Comparison of ENCODE assay signal across 1 cellular context in genomic region chr4:74364649-74365491, GRCh38.
TF ChIP-seq lines count a peak whose summit lies in the region.

Gene EREG (plus strand): TSS chr4:74365145. CDS start chr4:74365309, 164 bp downstream.

TF ChIP-seq in HepG2, 621 proteins besides CTCF, POLR2A, EP300 and RAD21 (continued from another document):
- TF ChIP-seq CENPBD1 (CRISPR knock-in tag; IDR thresholded peaks at IDR 0.05; ENCODE audit: borderline replicate concordance, low read depth) (no peak), ZNF329 (CRISPR knock-in tag; IDR thresholded peaks at IDR 0.05; ENCODE audit: low read depth) (no peak), RXRB (CRISPR knock-in tag; IDR thresholded peaks at IDR 0.05; ENCODE audit: borderline replicate concordance) (no peak), ZNF263 (CRISPR knock-in tag; IDR thresholded peaks at IDR 0.05) (peak; percentile 89), ZNF563 (CRISPR knock-in tag; IDR thresholded peaks at IDR 0.05) (no peak), GABPB1 (CRISPR knock-in tag; IDR thresholded peaks at IDR 0.05) (peak; percentile 13; the same call in 1 of the 2 replicates), PCBP2 (optimal IDR thresholded peaks at IDR 0.05; ENCODE audit: low read depth, low read length, poor library complexity, severe bottlenecking) (no peak), HDAC1 (CRISPR knock-in tag; IDR thresholded peaks at IDR 0.05) (no peak), ZBTB10 (CRISPR knock-in tag; IDR thresholded peaks at IDR 0.05; ENCODE audit: borderline replicate concordance) (no peak), ZNF24 (IDR thresholded peaks at IDR 0.05) (no peak)
